Comparison of ENCODE assay signal across 1 cellular context in genomic region chr18:841647-842370, GRCh38.
TF ChIP-seq lines count a peak whose summit lies in the region.

No MANE protein-coding gene starts in this region.

TF ChIP-seq in K562, 482 proteins besides CTCF, POLR2A, EP300 and RAD21 (continued from another document and continues in another):
- TF ChIP-seq FOXK2 (conservative IDR thresholded peaks at IDR 0.05 in 1 of 2, IDR thresholded peaks at IDR 0.05 in 1 of 2; ENCODE audit: low read depth in 2 of 2) (peak; percentile 40 to 45; a peak in 2 of 4 replicates), ZNF551 (CRISPR knock-in tag; IDR thresholded peaks at IDR 0.05) (no peak), NCOR1 (IDR thresholded peaks at IDR 0.05) (peak; percentile 67), POLR2AphosphoS5 (IDR thresholded peaks at IDR 0.05; ENCODE audit: control insufficient read depth, insufficient read depth, low read depth, low read length) (no peak), MAFK (IDR thresholded peaks at IDR 0.05; ENCODE audit: low read length) (peak; percentile 6; the same call in 1 of the 2 replicates), DDX20 (tag; IDR thresholded peaks at IDR 0.05; ENCODE audit: low read depth) (no peak), TEAD4 (IDR thresholded peaks at IDR 0.05; ENCODE audit: low read length) (peak; percentile 43; the same call in 1 of the 2 replicates), TEAD4 (CRISPR knock-in tag; IDR thresholded peaks at IDR 0.05; ENCODE audit: borderline replicate concordance) (no peak), HNRNPL (IDR thresholded peaks at IDR 0.05; ENCODE audit: low read depth, low read length) (no peak), SMARCA4 (IDR thresholded peaks at IDR 0.05) (peak; percentile 80), HINFP (tag; conservative IDR thresholded peaks at IDR 0.05; ENCODE audit: low read depth) (no peak), L3MBTL2 (IDR thresholded peaks at IDR 0.05) (peak; percentile 59; the same call in 1 of the 2 replicates), ZNF134 (CRISPR knock-in tag; conservative IDR thresholded peaks at IDR 0.05) (0 out of 2 replicates have a peak, but pooled peaks have one; percentile 3), KLF16 (IDR thresholded peaks at IDR 0.05) (no peak), HDAC6 (IDR thresholded peaks at IDR 0.05; ENCODE audit: low read depth, low read length) (no peak), ELF4 (CRISPR knock-in tag; IDR thresholded peaks at IDR 0.05) (no peak), RFX5 (IDR thresholded peaks at IDR 0.05; ENCODE audit: low read depth, low read length) (no peak), HMGN3 (IDR thresholded peaks at IDR 0.05; ENCODE audit: borderline replicate concordance, extremely low read depth, insufficient read length, low read depth, low read length) (no peak), ZHX1 (conservative IDR thresholded peaks at IDR 0.05; ENCODE audit: low read length) (no peak), CREM (IDR thresholded peaks at IDR 0.05; ENCODE audit: low read depth) (peak; percentile 53; the same call in 1 of the 2 replicates), NONO (IDR thresholded peaks at IDR 0.05; ENCODE audit: low read depth in 2 of 2, low read length in 1 of 2) (no peak), ZNF764 (CRISPR knock-in tag; IDR thresholded peaks at IDR 0.05; ENCODE audit: low read depth) (no peak), NFXL1 (CRISPR knock-in tag; IDR thresholded peaks at IDR 0.05) (no peak), ZNF12 (CRISPR knock-in tag; IDR thresholded peaks at IDR 0.05) (peak; percentile 79), BDP1 (IDR thresholded peaks at IDR 0.05; ENCODE audit: insufficient read depth, insufficient read length) (no peak), AFF4 (CRISPR knock-in tag; IDR thresholded peaks at IDR 0.05) (no peak), MED1 (CRISPR knock-in tag; IDR thresholded peaks at IDR 0.05; ENCODE audit: borderline replicate concordance) (no peak), PHF20 (IDR thresholded peaks at IDR 0.05; ENCODE audit: partially characterized antibody) (no peak), ZNF175 (CRISPR knock-in tag; IDR thresholded peaks at IDR 0.05; ENCODE audit: low read depth) (no peak), ARID1B (IDR thresholded peaks at IDR 0.05) (peak; percentile 86), SMAD4 (CRISPR knock-in tag; conservative IDR thresholded peaks at IDR 0.05) (peak; percentile 77), IRF9 (tag; IDR thresholded peaks at IDR 0.05) (no peak), ZNF3 (CRISPR knock-in tag; IDR thresholded peaks at IDR 0.05) (no peak)
- TF ChIP-seq, protein P1, sequence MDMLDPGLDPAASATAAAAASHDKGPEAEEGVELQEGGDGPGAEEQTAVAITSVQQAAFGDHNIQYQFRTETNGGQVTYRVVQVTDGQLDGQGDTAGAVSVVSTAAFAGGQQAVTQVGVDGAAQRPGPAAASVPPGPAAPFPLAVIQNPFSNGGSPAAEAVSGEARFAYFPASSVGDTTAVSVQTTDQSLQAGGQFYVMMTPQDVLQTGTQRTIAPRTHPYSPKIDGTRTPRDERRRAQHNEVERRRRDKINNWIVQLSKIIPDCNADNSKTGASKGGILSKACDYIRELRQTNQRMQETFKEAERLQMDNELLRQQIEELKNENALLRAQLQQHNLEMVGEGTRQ (CRISPR knock-in tag; IDR thresholded peaks at IDR 0.05) = no peak
- TF ChIP-seq, protein P2, sequence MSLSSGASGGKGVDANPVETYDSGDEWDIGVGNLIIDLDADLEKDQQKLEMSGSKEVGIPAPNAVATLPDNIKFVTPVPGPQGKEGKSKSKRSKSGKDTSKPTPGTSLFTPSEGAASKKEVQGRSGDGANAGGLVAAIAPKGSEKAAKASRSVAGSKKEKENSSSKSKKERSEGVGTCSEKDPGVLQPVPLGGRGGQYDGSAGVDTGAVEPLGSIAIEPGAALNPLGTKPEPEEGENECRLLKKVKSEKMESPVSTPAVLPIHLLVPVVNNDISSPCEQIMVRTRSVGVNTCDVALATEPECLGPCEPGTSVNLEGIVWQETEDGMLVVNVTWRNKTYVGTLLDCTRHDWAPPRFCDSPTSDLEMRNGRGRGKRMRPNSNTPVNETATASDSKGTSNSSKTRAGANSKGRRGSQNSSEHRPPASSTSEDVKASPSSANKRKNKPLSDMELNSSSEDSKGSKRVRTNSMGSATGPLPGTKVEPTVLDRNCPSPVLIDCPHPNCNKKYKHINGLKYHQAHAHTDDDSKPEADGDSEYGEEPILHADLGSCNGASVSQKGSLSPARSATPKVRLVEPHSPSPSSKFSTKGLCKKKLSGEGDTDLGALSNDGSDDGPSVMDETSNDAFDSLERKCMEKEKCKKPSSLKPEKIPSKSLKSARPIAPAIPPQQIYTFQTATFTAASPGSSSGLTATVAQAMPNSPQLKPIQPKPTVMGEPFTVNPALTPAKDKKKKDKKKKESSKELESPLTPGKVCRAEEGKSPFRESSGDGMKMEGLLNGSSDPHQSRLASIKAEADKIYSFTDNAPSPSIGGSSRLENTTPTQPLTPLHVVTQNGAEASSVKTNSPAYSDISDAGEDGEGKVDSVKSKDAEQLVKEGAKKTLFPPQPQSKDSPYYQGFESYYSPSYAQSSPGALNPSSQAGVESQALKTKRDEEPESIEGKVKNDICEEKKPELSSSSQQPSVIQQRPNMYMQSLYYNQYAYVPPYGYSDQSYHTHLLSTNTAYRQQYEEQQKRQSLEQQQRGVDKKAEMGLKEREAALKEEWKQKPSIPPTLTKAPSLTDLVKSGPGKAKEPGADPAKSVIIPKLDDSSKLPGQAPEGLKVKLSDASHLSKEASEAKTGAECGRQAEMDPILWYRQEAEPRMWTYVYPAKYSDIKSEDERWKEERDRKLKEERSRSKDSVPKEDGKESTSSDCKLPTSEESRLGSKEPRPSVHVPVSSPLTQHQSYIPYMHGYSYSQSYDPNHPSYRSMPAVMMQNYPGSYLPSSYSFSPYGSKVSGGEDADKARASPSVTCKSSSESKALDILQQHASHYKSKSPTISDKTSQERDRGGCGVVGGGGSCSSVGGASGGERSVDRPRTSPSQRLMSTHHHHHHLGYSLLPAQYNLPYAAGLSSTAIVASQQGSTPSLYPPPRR (CRISPR knock-in tag; IDR thresholded peaks at IDR 0.05; ENCODE audit: borderline replicate concordance) = no peak
- TF ChIP-seq, protein P3, sequence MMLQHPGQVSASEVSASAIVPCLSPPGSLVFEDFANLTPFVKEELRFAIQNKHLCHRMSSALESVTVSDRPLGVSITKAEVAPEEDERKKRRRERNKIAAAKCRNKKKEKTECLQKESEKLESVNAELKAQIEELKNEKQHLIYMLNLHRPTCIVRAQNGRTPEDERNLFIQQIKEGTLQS (IDR thresholded peaks at IDR 0.05) = no peak
- TF ChIP-seq, protein P3 (CRISPR knock-in tag; conservative IDR thresholded peaks at IDR 0.05) = no peak
